Comparison of ENCODE assay signal across 9 cellular contexts in the genomic region with DNA sequence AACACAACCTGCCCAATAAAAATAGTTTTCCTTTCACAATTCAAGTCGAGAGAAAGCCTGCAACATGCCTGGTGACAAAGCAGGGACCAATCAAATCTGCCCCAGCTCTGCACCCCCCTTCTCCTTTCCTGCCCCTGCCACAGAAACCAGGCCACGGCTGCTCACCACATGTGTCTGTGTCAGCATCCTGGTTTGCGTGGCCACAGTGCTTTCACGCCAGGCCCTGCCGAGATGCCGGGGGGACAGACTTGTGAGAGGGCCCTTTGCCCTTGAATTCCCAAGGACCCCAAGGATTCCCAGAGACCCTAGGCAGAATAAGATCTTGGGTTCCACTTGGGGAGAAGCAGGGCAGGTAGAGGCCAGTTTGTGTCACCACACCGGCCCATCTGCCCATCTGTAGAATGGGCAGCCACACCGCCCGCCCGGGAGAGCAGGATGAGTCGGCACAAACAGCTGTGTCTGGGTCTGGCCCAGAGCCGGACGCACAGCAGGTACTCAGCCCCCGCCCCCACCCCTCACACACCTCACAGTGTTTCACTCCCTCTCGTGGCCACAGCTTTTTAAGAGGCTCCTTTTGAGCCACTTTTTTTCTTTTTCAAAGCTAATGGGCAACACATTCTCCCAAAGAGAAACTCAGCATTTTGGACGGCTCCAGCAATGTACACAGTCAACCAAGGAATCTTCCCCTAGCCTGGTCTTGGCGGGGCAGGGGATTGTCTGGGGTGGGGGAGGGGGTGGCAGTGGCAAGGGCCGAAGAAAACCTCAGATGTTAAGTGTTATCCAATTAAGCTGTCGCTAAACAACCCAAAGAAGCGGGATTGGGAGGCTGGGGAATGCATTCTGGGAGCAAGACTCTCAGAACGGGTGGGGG. TPM values are rescaled to one million over a fixed set of nuclear protein-coding genes. Genes with fewer than 3 reads are reported as not detected.
DNase-seq lines count a peak whose midpoint lies in the region; ATAC-seq and TF ChIP-seq lines count a peak whose summit lies in the region.
"Had no signal": no experiment of that assay in that cellular context is flagged by ENCODE, and none has a peak within 500 bp of the region (broad histone marks: within the 10 kb centered on the region; RNA-seq: fewer than 3 reads in every experiment).

No MANE protein-coding gene starts in this region.

- peak overlapping the region; percentile 55; the same call in 1 of the 2 replicates for H3K4me3 ChIP-seq in HUES48 (ENCODE audit: low read depth, low read length)
- no peak overlapping the region for H3K4me3 ChIP-seq in left ventricle myocardium inferior

- peak; percentile 61 for TF ChIP-seq CTCF in foreskin keratinocyte (conservative IDR thresholded peaks at IDR 0.05)
- TF ChIP-seq CTCF in omental fat pad (IDR thresholded peaks at IDR 0.05), result no peak
- TF ChIP-seq CTCF in left ventricle myocardium inferior (IDR thresholded peaks at IDR 0.05; ENCODE audit: borderline replicate concordance), result no peak

- H3K9me3 ChIP-seq in HUES48 (ENCODE audit: control insufficient read depth, insufficient read depth, low read length), result no peaks in the 10 kb centered on the region
- H3K9me3 ChIP-seq in left ventricle myocardium inferior (replicated peaks), result peaks cover 14% of the 10 kb centered on the region

- peak; percentile 43 for ATAC-seq in foreskin keratinocyte
- no peak for ATAC-seq in omental fat pad (ENCODE audit: low FRiP score)
- no peak for ATAC-seq in HG03196 (IDR thresholded peaks at IDR 0.05; ENCODE audit: unreplicated experiment)
- ATAC-seq in HG03521 (IDR thresholded peaks at IDR 0.05; ENCODE audit: unreplicated experiment), result no peak

- H3K36me3 ChIP-seq in HUES48 (ENCODE audit: control insufficient read depth, insufficient read depth, low read length) (no peaks in the 10 kb centered on the region), left ventricle myocardium inferior (no peaks in the 10 kb centered on the region)

- H3K4me1 ChIP-seq in HUES48 (ENCODE audit: control insufficient read depth, insufficient read depth, low read length) (peaks cover 21% of the 10 kb centered on the region), foreskin keratinocyte (peaks cover 5% of the 10 kb centered on the region), left ventricle myocardium inferior (no peaks in the 10 kb centered on the region)

- H3K27ac ChIP-seq in HUES48 (ENCODE audit: low read depth, low read length) (peak overlapping the region; percentile 44), foreskin keratinocyte (no peak overlapping the region), left ventricle myocardium inferior (replicated peaks) (no peak overlapping the region)

- H3K9ac ChIP-seq in HUES48 (ENCODE audit: low read depth, low read length), result peak overlapping the region; percentile 32; the same call in 1 of the 2 replicates

- peak; percentile 58 to 73 for DNase-seq in activated CD8-positive, alpha-beta memory T cell treated with anti-CD3 and anti-CD28 coated beads for 4 hours (ENCODE audit: low read depth in 2 of 2)
- DNase-seq in foreskin keratinocyte (peak in 1 of 2 donors; percentile 59), omental fat pad (ENCODE audit: low spot score) (no peak), left ventricle myocardium inferior (no peak)
- DNase-seq in stimulated activated CD4-positive, alpha-beta T cell treated with anti-CD3 and anti-CD28 coated beads, Interleukin-4, amount 100 ng/mL, for 4 hours, result peak; percentile 67 to 80

- intact Hi-C loops in left ventricle myocardium inferior (cut with micrococcal nuclease), result no loop called here

- no peaks in the 10 kb centered on the region for H3K27me3 ChIP-seq in HUES48 (ENCODE audit: control insufficient read depth, insufficient read depth, low read length)
- no peaks in the 10 kb centered on the region for H3K27me3 ChIP-seq in foreskin keratinocyte
- H3K27me3 ChIP-seq in left ventricle myocardium inferior (ENCODE audit: low read depth), result peaks cover 85% of the 10 kb centered on the region

RNA-seq across cellular contexts. Expression of gene BCL11B, which starts 41.5 kb away (rescaled TPM):
- total RNA-seq in foreskin keratinocyte (15.4 and 16.3 TPM in 2 replicates), omental fat pad (1 to 10 TPM in 1 of 4 donors, under 1 TPM in 3; 0.56 to 2.0 (median 0.77) TPM), left ventricle myocardium inferior (0.11 TPM)
- 3.8 and 4.4 TPM in 2 replicates for polyA plus RNA-seq in foreskin keratinocyte
- total RNA-seq: fibroblast of villous mesenchyme had no signal

Comparison
In these comparisons a context has a peak if more than half of its experiments do, and no peak if none do; other contexts are left out.
1. DNase-seq: peak in activated CD8-positive, alpha-beta memory T cell treated with anti-CD3 and anti-CD28 coated beads for 4 hours (2 of 2) and stimulated activated CD4-positive, alpha-beta T cell treated with anti-CD3 and anti-CD28 coated beads, Interleukin-4, amount 100 ng/mL, for 4 hours (2 of 2); none in omental fat pad (single experiment) and left ventricle myocardium inferior (single experiment).